ENCODE assay signal across 8 cellular contexts in the genomic region with DNA sequence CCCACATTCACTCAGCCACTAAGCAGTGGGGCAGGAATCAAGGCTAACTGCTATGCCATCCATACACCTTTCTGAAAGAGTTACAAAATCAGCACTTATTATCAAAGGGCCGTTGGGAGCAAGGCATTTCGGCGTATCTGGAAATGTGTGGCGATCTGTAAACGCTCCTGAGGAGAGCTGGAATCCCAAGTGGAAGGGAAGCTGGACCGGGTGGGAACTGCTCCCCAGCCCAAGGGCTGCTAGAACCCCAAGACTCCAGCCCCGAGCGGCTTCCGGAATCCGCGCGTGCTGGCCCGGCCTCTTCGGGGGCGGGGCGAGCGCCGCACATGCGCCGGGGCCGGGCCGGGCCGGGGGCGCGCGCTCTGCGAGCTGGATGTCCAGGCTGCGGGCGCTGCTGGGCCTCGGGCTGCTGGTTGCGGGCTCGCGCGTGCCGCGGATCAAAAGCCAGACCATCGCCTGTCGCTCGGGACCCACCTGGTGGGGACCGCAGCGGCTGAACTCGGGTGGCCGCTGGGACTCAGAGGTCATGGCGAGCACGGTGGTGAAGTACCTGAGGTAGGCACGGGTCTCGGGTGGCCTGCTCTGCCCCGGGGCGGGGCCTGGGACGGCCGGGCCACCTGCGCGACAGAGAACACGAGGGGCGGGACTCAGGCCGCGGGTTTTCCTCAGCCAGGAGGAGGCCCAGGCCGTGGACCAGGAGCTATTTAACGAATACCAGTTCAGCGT. TPM values are rescaled to one million over a fixed set of nuclear protein-coding genes. Genes with fewer than 3 reads are reported as not detected.
A peak's percentile ranks its signal among the peaks of the same experiment; 100 is the strongest.
DNase-seq lines count a peak whose midpoint lies in the region; ATAC-seq and TF ChIP-seq lines count a peak whose summit lies in the region.

NAXE (plus strand) TSS at position 345 of the 726 bp plus-strand sequence; CDS start at position 374, 29 bp downstream.

- H3K4me3 ChIP-seq in GM08714 (ENCODE audit: low read length) (peak within 1 kb of the TSS; percentile 81), HCT116 (replicated peaks in 1 of 2; ENCODE audit: low read depth in 1 of 2, low read length in 2 of 2) (peak within 1 kb of the TSS; percentile 60 to 95), left ventricle myocardium inferior (peak within 1 kb of the TSS; percentile 90)

- intact Hi-C loops in HCT116 (cut with micrococcal nuclease) = no loop called here
- intact Hi-C loops in T-helper 1 cell treated with Interleukin-12 subunit alpha and Interleukin-12 subunit beta and Interleukin-4 antibody, amounts not matched to agents 30 ng/mL and 1 ng/mL, for 36 hours (cut with micrococcal nuclease) = loop anchor here (1.0 kb wide), 1 partner anchor 10 kb away; the partner anchor contains the start of gene GPATCH4
- intact Hi-C loops in left ventricle myocardium inferior (cut with micrococcal nuclease) = no loop called here
- intact Hi-C loops in posterior vena cava (cut with DNase I) = loop anchor here in 1 of 2 donors (10.0 kb wide), 1 partner anchor 107 kb away; no protein-coding TSS in a partner anchor

- no peaks in the 10 kb centered on the region for H4K20me1 ChIP-seq in HCT116 (ENCODE audit: insufficient read depth)

- POLR2A ChIA-PET in HCT116 (lab: Charles Lee) = interaction anchor here (0.5 to 0.9 kb wide), 4 partner anchors 13 to 499 kb away, joined by 3 to 4 read pairs (median 4); partner anchors contain the start of gene TTC24

- no peak for TF ChIP-seq RAD21 in HCT116 (IDR thresholded peaks at IDR 0.05; ENCODE audit: low read depth)

- TF ChIP-seq CTCF in HCT116 (IDR thresholded peaks at IDR 0.05 in 2 of 3, conservative IDR thresholded peaks at IDR 0.05 in 1 of 3; ENCODE audit: borderline replicate concordance in 1 of 3, insufficient read depth in 1 of 3, low read depth in 2 of 3, low read length in 2 of 3) (no peak), left ventricle myocardium inferior (IDR thresholded peaks at IDR 0.05; ENCODE audit: borderline replicate concordance) (no peak)

- RAD21 ChIA-PET in HCT116 (lab: Charles Lee; ENCODE audit: low non-redundant PET in 1 of 2, low total read pairs in 2 of 2, uncharacterized antibody in 2 of 2, unreplicated experiment in 2 of 2) = interaction anchor here (0.6 kb wide), 2 partner anchors 25 to 58 kb away, joined by 3 read pairs; no protein-coding TSS in a partner anchor

- H3K27ac ChIP-seq in HCT116 (ENCODE audit: low read depth, low read length) = peak within 1 kb of the TSS; percentile 89
- H3K27ac ChIP-seq in left ventricle myocardium inferior (replicated peaks) = peak within 1 kb of the TSS; percentile 91

- peak; percentile 88 for ATAC-seq in HCT116

- peaks cover 6 to 30% of the 10 kb centered on the region in 2 experiments; a peak in 3 of 4 replicates for H3K4me1 ChIP-seq in HCT116 (ENCODE audit: control insufficient read depth in 1 of 2, insufficient read depth in 2 of 2, low read length in 2 of 2)
- H3K4me1 ChIP-seq in left ventricle myocardium inferior = peaks cover 21% of the 10 kb centered on the region

- H3K4me2 ChIP-seq in HCT116 (ENCODE audit: low read length) = peak within 1 kb of the TSS; percentile 84

- BruUV-seq in HCT116 (replicated peaks; lab: Mats Ljungman, UMichigan) = no TSS peak

- H3K27me3 ChIP-seq in HCT116 (ENCODE audit: insufficient read depth, low read length) (no peaks in the 10 kb centered on the region), left ventricle myocardium inferior (ENCODE audit: low read depth) (no peaks in the 10 kb centered on the region)

- H3K9ac ChIP-seq in HCT116 (ENCODE audit: low read length) = peak within 1 kb of the TSS; percentile 97

- CTCF ChIA-PET in HCT116 (lab: Charles Lee) = interaction anchor here (1.0 to 2.3 kb wide), 5 partner anchors 10 to 97 kb away, joined by 3 to 12 read pairs (median 4); partner anchors contain the start of genes GPATCH4 and HAPLN2

- no peak within 1 kb of the TSS for H2AFZ ChIP-seq in HCT116 (ENCODE audit: low read depth, low read length, poor library complexity, severe bottlenecking)

- peaks cover 18% of the 10 kb centered on the region; the same call in 1 of the 2 replicates for H3K79me2 ChIP-seq in HCT116 (ENCODE audit: insufficient read depth, low read length)

- no peaks in the 10 kb centered on the region for H3K9me2 ChIP-seq in HCT116 (ENCODE audit: insufficient read depth)

- H3K9me3 ChIP-seq in HCT116 (ENCODE audit: control insufficient read depth in 1 of 2, insufficient read depth in 1 of 2, low read depth in 1 of 2, low read length in 2 of 2) = no peaks in the 10 kb centered on the region
- no peaks in the 10 kb centered on the region for H3K9me3 ChIP-seq in left ventricle myocardium inferior (replicated peaks)

- TF ChIP-seq POLR2A in HCT116 (IDR thresholded peaks at IDR 0.05; ENCODE audit: borderline replicate concordance, extremely low read depth, insufficient read depth, insufficient read length) = peak; percentile 86

- DNase-seq in HCT116 (ENCODE audit: low read depth, low spot score) (no peak), NAMALWA (ENCODE audit: low spot score) (peak; percentile 81), amniotic stem cell (lab: John Stamatoyannopoulos, UW) (peak; percentile 30), left ventricle myocardium inferior (peak; percentile 74), posterior vena cava (ENCODE audit: low spot score) (peak; percentile 92), GF-D8 (lab: John Stamatoyannopoulos, UW) (no peak)

- H3K36me3 ChIP-seq in HCT116 (ENCODE audit: control insufficient read depth in 1 of 2, insufficient read depth in 2 of 2, low read length in 2 of 2) (peaks cover 16 to 35% of the 10 kb centered on the region in 2 experiments; a peak in 3 of 4 replicates), left ventricle myocardium inferior (peaks cover 37% of the 10 kb centered on the region)

TF ChIP-seq in HCT116, 20 proteins besides CTCF, POLR2A, EP300 and RAD21:
- TF ChIP-seq JUND (IDR thresholded peaks at IDR 0.05) (no peak), ZFX (IDR thresholded peaks at IDR 0.05) (peak; percentile 94), MAX (IDR thresholded peaks at IDR 0.05) (0 out of 2 replicates have a peak, but pooled peaks have one; percentile 66), EGR1 (IDR thresholded peaks at IDR 0.05; ENCODE audit: low read depth) (no peak), TCF7L2 (IDR thresholded peaks at IDR 0.05; ENCODE audit: borderline replicate concordance, extremely low read depth, insufficient read depth, insufficient read length) (peak; percentile 9), POLR2AphosphoS5 (IDR thresholded peaks at IDR 0.05; ENCODE audit: low read depth, low read length) (peak; percentile 98), SP1 (IDR thresholded peaks at IDR 0.05; ENCODE audit: low read depth) (no peak), SIN3A (IDR thresholded peaks at IDR 0.05; ENCODE audit: low read depth) (peak; percentile 75)

RNA-seq across cellular contexts. Expression of gene NAXE, which starts in this region (rescaled TPM):
- total RNA-seq in HCT116 (2021; ENCODE audit: unreplicated experiment) (139 TPM), left ventricle myocardium inferior (102 TPM), posterior vena cava (10 to 100 TPM; 62.5 to 82.1 TPM)
- 130 and 140 TPM in 2 replicates for polyA plus RNA-seq in HCT116 (2012)
- total RNA-seq in T-helper 1 cell treated with Interleukin-12 subunit alpha and Interleukin-12 subunit beta and Interleukin-4 antibody, amounts not matched to agents 30 ng/mL and 1 ng/mL, for 36 hours = 58.2 and 61.7 TPM in 2 replicates

Comparison
In these comparisons a context has a peak if more than half of its experiments do, and no peak if none do; other contexts are left out.
1. DNase-seq: peak in NAMALWA (single experiment), amniotic stem cell (single experiment), left ventricle myocardium inferior (single experiment) and posterior vena cava (single experiment); none in HCT116 (single experiment) and GF-D8 (single experiment).
2. Peak in every context shown above with its lines, with median percentiles within 50 percentile points of each other: H3K4me3 ChIP-seq.